7 cellular contexts compared by ENCODE assay signal in genomic region chr17:80744725-80745124, GRCh38.
DNase-seq lines count a peak whose midpoint lies in the region; ATAC-seq, FAIRE-seq and TF ChIP-seq lines count a peak whose summit lies in the region.
"Not testable (repeated sequence)": the region's sequence is repeated elsewhere in the genome, so short reads cannot be mapped to it uniquely, and the experiment has no call there.

No MANE protein-coding gene starts in this region.

- CTCF ChIA-PET in CD8-positive, alpha-beta T cell (lab: Charles Lee), result not testable (repeated sequence)
- CTCF ChIA-PET in H1 (lab: Charles Lee; ENCODE audit: partially characterized antibody), result interaction anchor here (1.3 kb wide), 1 partner anchor 155 kb away, joined by 5 read pairs; no protein-coding TSS in a partner anchor

- WGBS in H1 (ENCODE audit: extremely low coverage in 1 of 2, insufficient coverage in 1 of 2, insufficient read length in 1 of 2, insufficient replicate concordance in 2 of 2, low coverage in 1 of 2, low lambda C conversion rate in 2 of 2, missing lambda C conversion rate in 1 of 2), 2 experiments, result 57% methylated on average over 1 of the region's 1 CpG; no CpG with 5 or more reads in 1 of the 2 experiments
- WGBS in psoas muscle, 3 donors, result 57 to 100% methylated on average over 1 of the region's 1 CpG; no CpG with 5 or more reads in 1 of the 3 donors

- not testable (repeated sequence) for H3K4ac ChIP-seq in H1 (replicated peaks; ENCODE audit: insufficient read length, low read depth, low read length)

- H3K9me3 Mint-ChIP-seq in CD8-positive, alpha-beta T cell; T-helper 1 cell treated with Interleukin-12 subunit alpha and Interleukin-12 subunit beta and Interleukin-4 antibody, amounts not matched to agents 30 μg/mL and 1 μg/mL, for 36 hours; activated T-cell treated with anti-CD3 and anti-CD28 coated beads, Interleukin-2, amount 50 U/mL, for 72 hours; activated naive CD8-positive, alpha-beta T cell (ENCODE audit: low read depth): not testable (repeated sequence)

- not testable (repeated sequence) for H3K9ac ChIP-seq in H1 (replicated peaks in 1 of 4; ENCODE audit: extremely low read depth in 1 of 4, low read depth in 3 of 4, low read length in 3 of 4)

- not testable (repeated sequence) for H3K27me3 Mint-ChIP-seq in CD8-positive, alpha-beta T cell (ENCODE audit: low read depth); T-helper 1 cell treated with Interleukin-12 subunit alpha and Interleukin-12 subunit beta and Interleukin-4 antibody, amounts not matched to agents 30 μg/mL and 1 μg/mL, for 36 hours (ENCODE audit: low read depth); activated T-cell treated with anti-CD3 and anti-CD28 coated beads, Interleukin-2, amount 50 U/mL, for 72 hours (ENCODE audit: low read depth); activated naive CD8-positive, alpha-beta T cell

- H3K23ac ChIP-seq in H1 (ENCODE audit: insufficient read length), result not testable (repeated sequence)

- H3K27ac Mint-ChIP-seq in CD8-positive, alpha-beta T cell, result peak overlapping the region; percentile 74
- peak overlapping the region; percentile 62 for H3K27ac Mint-ChIP-seq in T-helper 1 cell treated with Interleukin-12 subunit alpha and Interleukin-12 subunit beta and Interleukin-4 antibody, amounts not matched to agents 30 μg/mL and 1 μg/mL, for 36 hours
- H3K27ac Mint-ChIP-seq in activated T-cell treated with anti-CD3 and anti-CD28 coated beads, Interleukin-2, amount 50 U/mL, for 72 hours, result peak overlapping the region; percentile 44
- peak overlapping the region; percentile 50 for H3K27ac Mint-ChIP-seq in activated naive CD8-positive, alpha-beta T cell

- not testable (repeated sequence) for H3K79me2 ChIP-seq in H1 (ENCODE audit: control insufficient read depth in 1 of 2, insufficient read depth in 2 of 2, low read length in 2 of 2)

- peaks cover 21% of the 10 kb centered on the region for H3K36me3 Mint-ChIP-seq in CD8-positive, alpha-beta T cell
- peaks cover 36% of the 10 kb centered on the region for H3K36me3 Mint-ChIP-seq in T-helper 1 cell treated with Interleukin-12 subunit alpha and Interleukin-12 subunit beta and Interleukin-4 antibody, amounts not matched to agents 30 μg/mL and 1 μg/mL, for 36 hours (ENCODE audit: low read depth)
- H3K36me3 Mint-ChIP-seq in activated T-cell treated with anti-CD3 and anti-CD28 coated beads, Interleukin-2, amount 50 U/mL, for 72 hours (ENCODE audit: insufficient read depth in 2 of 2), result peaks cover 4 to 27% of the 10 kb centered on the region in 2 donors
- H3K36me3 Mint-ChIP-seq in activated naive CD8-positive, alpha-beta T cell, result peaks cover 14% of the 10 kb centered on the region

- H3K18ac ChIP-seq in H1 (ENCODE audit: extremely low read depth, low read length), result not testable (repeated sequence)

- peaks cover 57% of the 10 kb centered on the region for H3K4me1 Mint-ChIP-seq in CD8-positive, alpha-beta T cell (ENCODE audit: low read depth)
- peaks cover 41% of the 10 kb centered on the region for H3K4me1 Mint-ChIP-seq in T-helper 1 cell treated with Interleukin-12 subunit alpha and Interleukin-12 subunit beta and Interleukin-4 antibody, amounts not matched to agents 30 μg/mL and 1 μg/mL, for 36 hours (ENCODE audit: low read depth)
- H3K4me1 Mint-ChIP-seq in activated T-cell treated with anti-CD3 and anti-CD28 coated beads, Interleukin-2, amount 50 U/mL, for 72 hours (ENCODE audit: low read depth), result peaks cover 32% of the 10 kb centered on the region
- peaks cover 59% of the 10 kb centered on the region for H3K4me1 Mint-ChIP-seq in activated naive CD8-positive, alpha-beta T cell (ENCODE audit: low read depth)

- intact Hi-C loops in CD8-positive, alpha-beta T cell (cut with DNase I, micrococcal nuclease); psoas muscle (cut with DNase I): not testable (repeated sequence)

- H3K4me2 ChIP-seq in H1 (ENCODE audit: insufficient read depth in 1 of 2, low read depth in 2 of 2, low read length in 2 of 2), result not testable (repeated sequence)

- not testable (repeated sequence) for TF ChIP-seq POLR2A in H1 (IDR thresholded peaks at IDR 0.05; ENCODE audit: control extremely low read depth in 1 of 2, low read depth in 2 of 2, low read length in 2 of 2)

- TF ChIP-seq RAD21 in H1 (IDR thresholded peaks at IDR 0.05 in 1 of 2, conservative IDR thresholded peaks at IDR 0.05 in 1 of 2; ENCODE audit: low read depth in 2 of 2, low read length in 2 of 2), result not testable (repeated sequence)

- not testable (repeated sequence) for H3K9me3 ChIP-seq in CD8-positive, alpha-beta T cell (ENCODE audit: low read length); psoas muscle
- peaks cover 9 to 10% of the 10 kb centered on the region in 2 experiments; a peak in 3 of 4 replicates for H3K9me3 ChIP-seq in H1 (ENCODE audit: insufficient read depth in 2 of 2, low read depth in 1 of 2, low read length in 1 of 2)

- not testable (repeated sequence) for ATAC-seq in CD8-positive, alpha-beta T cell; activated T-cell treated with anti-CD3 and anti-CD28 coated beads, Interleukin-2, amount 50 U/mL, for 72 hours (replicated peaks in 1 of 2)
- ATAC-seq in psoas muscle, result peak in 1 of 4 donors; percentile 31

- not testable (repeated sequence) for H2AK5ac ChIP-seq in H1 (ENCODE audit: low read depth, low read length)

- not testable (repeated sequence) for H3K4me3 Mint-ChIP-seq in CD8-positive, alpha-beta T cell; T-helper 1 cell treated with Interleukin-12 subunit alpha and Interleukin-12 subunit beta and Interleukin-4 antibody, amounts not matched to agents 30 μg/mL and 1 μg/mL, for 36 hours; activated T-cell treated with anti-CD3 and anti-CD28 coated beads, Interleukin-2, amount 50 U/mL, for 72 hours; activated naive CD8-positive, alpha-beta T cell

- H4K8ac ChIP-seq in H1 (ENCODE audit: extremely low read depth, insufficient read depth, low read length), result not testable (repeated sequence)

- not testable (repeated sequence) for H2BK20ac ChIP-seq in H1 (ENCODE audit: low read length)

- not testable (repeated sequence) for FAIRE-seq in H1 (lab: Jason Lieb, UNC)

- not testable (repeated sequence) for H3K56ac ChIP-seq in H1 (replicated peaks; ENCODE audit: insufficient read length, low read depth, low read length)

- not testable (repeated sequence) for H3K23me2 ChIP-seq in H1 (ENCODE audit: low read depth, low read length)

- not testable (repeated sequence) for H2BK120ac ChIP-seq in H1 (replicated peaks; ENCODE audit: low read depth, low read length)

- not testable (repeated sequence) for TF ChIP-seq CTCF in CD8-positive, alpha-beta T cell (IDR thresholded peaks at IDR 0.05); H1 (IDR thresholded peaks at IDR 0.05; ENCODE audit: control extremely low read depth in 1 of 3, insufficient read depth in 1 of 3, low read depth in 1 of 3, low read length in 3 of 3); psoas muscle (IDR thresholded peaks at IDR 0.05)

- H2BK5ac ChIP-seq in H1 (ENCODE audit: low read depth, low read length), result not testable (repeated sequence)

- DNase-seq in CD8-positive, alpha-beta T cell; activated T-cell treated with anti-CD3 and anti-CD28 coated beads, Interleukin-2, amount 50 U/mL, for 72 hours; H1 (ENCODE audit: low read depth in 1 of 2, low spot score in 2 of 2); psoas muscle; substantia nigra (lab: John Stamatoyannopoulos, UW): not testable (repeated sequence)

- H4K91ac ChIP-seq in H1 (replicated peaks; ENCODE audit: insufficient read length, low read length), result not testable (repeated sequence)

- not testable (repeated sequence) for TF ChIP-seq EP300 in H1 (IDR thresholded peaks at IDR 0.05; ENCODE audit: borderline replicate concordance in 1 of 2, low read depth in 2 of 2, low read length in 2 of 2)

- H3K36me3 ChIP-seq in CD8-positive, alpha-beta T cell (ENCODE audit: insufficient read depth, low read length); H1 (ENCODE audit: control insufficient read depth in 2 of 4, insufficient read depth in 4 of 4, low read length in 3 of 4); psoas muscle (ENCODE audit: insufficient read depth in 1 of 2, low read depth in 1 of 2): not testable (repeated sequence)

- not testable (repeated sequence) for H3K14ac ChIP-seq in H1 (ENCODE audit: insufficient read length)

- not testable (repeated sequence) for H2BK12ac ChIP-seq in H1 (ENCODE audit: low read depth, low read length)

- POLR2A ChIA-PET in CD8-positive, alpha-beta T cell (lab: Charles Lee); H1 (lab: Charles Lee; ENCODE audit: partially characterized antibody): not testable (repeated sequence)

- not testable (repeated sequence) for H2BK15ac ChIP-seq in H1 (ENCODE audit: low read length)

- H3K27ac ChIP-seq in CD8-positive, alpha-beta T cell (ENCODE audit: low read depth, low read length); H1 (ENCODE audit: low read depth, low read length): not testable (repeated sequence)
- H3K27ac ChIP-seq in psoas muscle (peak overlapping the region; percentile 75), substantia nigra (ENCODE audit: low read depth, low read length, poor library complexity, severe bottlenecking) (peak overlapping the region; percentile 11)

- not testable (repeated sequence) for H3K4me3 ChIP-seq in CD8-positive, alpha-beta T cell (ENCODE audit: low read depth, low read length); H1 (ENCODE audit: extremely low read depth in 1 of 4, insufficient read depth in 2 of 4, low read depth in 3 of 4, low read length in 4 of 4); psoas muscle

- H4K20me1 ChIP-seq in H1 (replicated peaks in 1 of 2; ENCODE audit: control insufficient read depth in 1 of 2, insufficient read depth in 2 of 2, low read length in 2 of 2), result not testable (repeated sequence)

- not testable (repeated sequence) for H2AFZ ChIP-seq in H1 (ENCODE audit: low read length)

- H3K79me1 ChIP-seq in H1 (ENCODE audit: low read depth, low read length), result not testable (repeated sequence)

- H4K5ac ChIP-seq in H1 (ENCODE audit: insufficient read length, low read depth, low read length), result not testable (repeated sequence)

- H3K27me3 ChIP-seq in CD8-positive, alpha-beta T cell (ENCODE audit: insufficient read depth, low read length); H1 (replicated peaks in 1 of 4; ENCODE audit: control insufficient read depth in 3 of 4, extremely low read depth in 1 of 4, insufficient read depth in 3 of 4, low read length in 3 of 4); psoas muscle (ENCODE audit: insufficient read depth in 3 of 3, low read length in 2 of 3): not testable (repeated sequence)

- H3K4me1 ChIP-seq in CD8-positive, alpha-beta T cell (ENCODE audit: insufficient read depth, low read length), result peaks cover 48% of the 10 kb centered on the region
- not testable (repeated sequence) for H3K4me1 ChIP-seq in H1 (replicated peaks in 1 of 4; ENCODE audit: control insufficient read depth in 3 of 4, insufficient read depth in 4 of 4, low read length in 3 of 4)
- peaks cover 24% of the 10 kb centered on the region for H3K4me1 ChIP-seq in psoas muscle
